Comparison of ENCODE assay signal across 8 cellular contexts in the genomic region with DNA sequence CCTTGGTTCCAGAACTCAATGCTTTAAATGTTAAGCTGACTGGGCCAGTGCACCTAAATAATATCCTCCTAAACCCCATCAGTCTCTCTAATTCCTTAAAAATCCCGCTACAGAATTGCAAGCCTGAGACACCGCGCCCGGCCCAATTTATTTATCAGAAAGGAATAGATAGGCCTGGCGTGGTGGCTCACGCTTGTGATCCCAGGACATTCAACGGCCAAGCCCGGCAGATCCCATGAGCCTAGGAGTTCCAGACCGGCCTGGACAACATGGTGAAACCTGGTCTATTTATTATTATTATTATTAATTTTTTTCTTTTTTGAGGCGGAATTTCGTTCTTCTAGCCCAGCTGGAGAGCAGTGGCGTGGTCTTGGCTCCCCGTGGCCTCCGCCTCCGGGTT.
"Had no signal": no experiment of that assay in that cellular context is flagged by ENCODE, and none has a peak within 500 bp of the region (broad histone marks: within the 10 kb centered on the region; RNA-seq: fewer than 3 reads in every experiment).

No MANE protein-coding gene starts in this region.

- H3K27ac Mint-ChIP-seq: GM23338, H9, HFFc6 had no signal

- H3K27ac ChIP-seq: GM23248 had no signal

- H3K4me3 ChIP-seq: GM23248, GM23338, HAP-1 had no signal

- H3K36me3 ChIP-seq: HAP-1 had no signal

- H3K4me1 ChIP-seq: HAP-1 had no signal

- H3K4me3 Mint-ChIP-seq: GM23338, H9, HFFc6 had no signal

- DNase-seq: GM23248, GOT3, H7, H9, HCEC 1CT, HFFc6 had no signal

- H3K9me3 ChIP-seq: HAP-1 had no signal
